In the genomic region with DNA sequence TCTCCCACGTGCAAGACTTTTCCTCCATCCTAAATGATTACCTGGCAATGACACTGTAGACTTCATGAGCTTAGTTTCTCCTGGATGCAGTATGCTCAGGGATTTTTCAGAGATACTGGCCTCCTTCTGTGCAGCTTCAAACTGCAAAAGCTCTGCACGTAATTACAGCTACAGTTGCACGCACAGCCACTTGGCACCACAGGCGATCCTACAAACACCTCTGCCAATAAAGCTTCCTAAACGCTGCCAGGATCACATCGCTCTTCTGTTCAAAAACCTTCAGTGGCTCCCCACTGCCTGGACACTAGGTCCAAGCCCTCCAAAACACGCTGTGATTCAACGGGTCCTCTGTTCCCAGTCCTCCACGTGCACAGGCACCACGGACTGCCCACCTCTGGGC, we compare ENCODE assay signal across 21 cellular contexts. TPM values are rescaled to one million over a fixed set of nuclear protein-coding genes. Genes with fewer than 3 reads are reported as not detected.
A peak's percentile ranks its signal among the peaks of the same experiment; 100 is the strongest.
DNase-seq lines count a peak whose midpoint lies in the region; ATAC-seq and TF ChIP-seq lines count a peak whose summit lies in the region.
"Had no signal": no experiment of that assay in that cellular context is flagged by ENCODE, and none has a peak within 500 bp of the region (broad histone marks: within the 10 kb centered on the region; RNA-seq: fewer than 3 reads in every experiment).

No MANE protein-coding gene starts in this region.

- dilution Hi-C loops in IMR-90 (cut with HindIII; ENCODE audit: low sequenced_read_pairs, unreplicated experiment), result no loop called here

- H4K5ac ChIP-seq in IMR-90 (ENCODE audit: low read depth, low read length), result no peak overlapping the region

- H2BK5ac ChIP-seq in IMR-90 (ENCODE audit: low read depth, low read length, poor library complexity, severe bottlenecking), result no peak overlapping the region

- H3K14ac ChIP-seq in IMR-90 (replicated peaks; ENCODE audit: low read depth, low read length), result no peak overlapping the region

- no peak overlapping the region for H3K27ac ChIP-seq in IMR-90 (ENCODE audit: insufficient read depth, low read length)
- H3K27ac ChIP-seq: HL-60, SJCRH30 had no signal

- no peaks in the 10 kb centered on the region; the same call in 1 of the 2 replicates for H3K27me3 ChIP-seq in IMR-90 (ENCODE audit: control insufficient read depth, insufficient read depth, low read length)
- H3K27me3 ChIP-seq: SJCRH30 had no signal

- H3K36me3 Mint-ChIP-seq in activated T-cell treated with anti-CD3 and anti-CD28 coated beads, Interleukin-2, amount 50 U/mL, for 24 hours (ENCODE audit: low read depth), result peaks cover 27% of the 10 kb centered on the region
- peaks cover 41% of the 10 kb centered on the region for H3K36me3 Mint-ChIP-seq in activated T-cell treated with anti-CD3 and anti-CD28 coated beads, Interleukin-2, amount 50 U/mL, for 4 hours (ENCODE audit: insufficient read depth)

- H3K4me3 Mint-ChIP-seq in activated T-cell treated with anti-CD3 and anti-CD28 coated beads, Interleukin-2, amount 50 U/mL, for 24 hours, result no peak overlapping the region
- no peak overlapping the region for H3K4me3 Mint-ChIP-seq in activated T-cell treated with anti-CD3 and anti-CD28 coated beads, Interleukin-2, amount 50 U/mL, for 4 hours
- H3K4me3 Mint-ChIP-seq: CD8-positive, alpha-beta memory T cell had no signal

- no peaks in the 10 kb centered on the region for H3K79me1 ChIP-seq in IMR-90 (ENCODE audit: low read depth in 1 of 2, low read length in 2 of 2)

- H3K27ac Mint-ChIP-seq in activated T-cell treated with anti-CD3 and anti-CD28 coated beads, Interleukin-2, amount 50 U/mL, for 24 hours, result peak overlapping the region; percentile 53

- POLR2A ChIA-PET in IMR-90 (lab: Charles Lee; ENCODE audit: unreplicated experiment), result no interaction called here
- POLR2A ChIA-PET in GM10248 (lab: Yijun Ruan, JAX), result no interaction called here

- CTCF ChIA-PET in IMR-90 (lab: Yijun Ruan, JAX) (no interaction called here), GM10248 (lab: Yijun Ruan, JAX) (interaction anchor here (0.7 to 1.3 kb wide), 2 partner anchors 216 to 278 kb away, joined by 3 to 4 read pairs; no protein-coding TSS in a partner anchor)

- no peak for DNase-seq in activated T-cell treated with anti-CD3 and anti-CD28 coated beads, Interleukin-2, amount 50 U/mL, for 24 hours
- no peak for DNase-seq in activated T-cell treated with anti-CD3 and anti-CD28 coated beads, Interleukin-2, amount 50 U/mL, for 4 hours
- DNase-seq in IMR-90 (no peak), medulla oblongata (ENCODE audit: extremely low spot score) (peak; percentile 24), posterior cingulate gyrus (peak in 6 of 10 donors; percentile 32 to 91 (median 47)), GM10248 (ENCODE audit: extremely low spot score) (no peak), Kasumi-1 (lab: John Stamatoyannopoulos, UW) (no peak), amniotic stem cell (lab: John Stamatoyannopoulos, UW) (no peak)
- DNase-seq: Calu3; CD8-positive, alpha-beta memory T cell; DMS153; KG1; NCI-H1092 treated with DMSO at 0.1 percent for 48 hours; NCI-H146; NCI-H2029; NCI-H2227 treated with DMSO at 0.1 percent for 48 hours; NCI-H510A; NCI-H748 treated with DMSO at 0.1 percent for 48 hours; SJCRH30 had no signal

- BruUV-seq in IMR-90 (replicated peaks; lab: Mats Ljungman, UMichigan), result no TSS peak

- H3K4me1 ChIP-seq in IMR-90 (ENCODE audit: control insufficient read depth, insufficient read depth, low read length), result no peaks in the 10 kb centered on the region
- H3K4me1 ChIP-seq: SJCRH30 had no signal

- no peaks in the 10 kb centered on the region for H3K9me3 ChIP-seq in IMR-90 (ENCODE audit: control insufficient read depth, insufficient read depth, low read length)
- H3K9me3 ChIP-seq: SJCRH30 had no signal

- H3K4me1 Mint-ChIP-seq in activated T-cell treated with anti-CD3 and anti-CD28 coated beads, Interleukin-2, amount 50 U/mL, for 24 hours (ENCODE audit: low read depth), result no peaks in the 10 kb centered on the region
- H3K4me1 Mint-ChIP-seq in activated T-cell treated with anti-CD3 and anti-CD28 coated beads, Interleukin-2, amount 50 U/mL, for 4 hours (ENCODE audit: low read depth), result no peaks in the 10 kb centered on the region

- intact Hi-C loops in IMR-90 (cut with micrococcal nuclease) (no loop called here), posterior cingulate gyrus (cut with DNase I) (no loop called here)

- no peak overlapping the region for H3K9ac ChIP-seq in IMR-90 (ENCODE audit: low read depth, low read length)

- H3K9me1 ChIP-seq in IMR-90 (ENCODE audit: insufficient read depth, low read length), result peaks cover 5% of the 10 kb centered on the region; the same call in 1 of the 2 replicates

- WGBS in IMR-90 (ENCODE audit: extremely low coverage in 2 of 2, insufficient read length in 1 of 2), 2 experiments, result 94% methylated on average over 5 of the region's 10 CpGs; no CpG with 5 or more reads in 1 of the 2 experiments

- H3K23ac ChIP-seq in IMR-90 (ENCODE audit: low read depth, low read length), result no peak overlapping the region

- in situ Hi-C loops in IMR-90 (cut with MboI; ENCODE audit: low sequenced_read_pairs), result no loop called here

- no peaks in the 10 kb centered on the region for H4K20me1 ChIP-seq in IMR-90 (ENCODE audit: insufficient read depth, low read length)

- H2BK20ac ChIP-seq in IMR-90 (ENCODE audit: low read depth, low read length), result no peak overlapping the region

- no peaks in the 10 kb centered on the region for H3K36me3 ChIP-seq in IMR-90 (ENCODE audit: control insufficient read depth, insufficient read depth, low read length)
- H3K36me3 ChIP-seq: SJCRH30 had no signal

- H3K4me2 ChIP-seq in IMR-90 (ENCODE audit: low read depth, low read length), result no peak overlapping the region

- no peak for TF ChIP-seq POLR2A in IMR-90 (IDR thresholded peaks at IDR 0.05; ENCODE audit: low read depth, low read length)

- no peak overlapping the region for H3K4ac ChIP-seq in IMR-90 (ENCODE audit: low read depth, low read length)

- ATAC-seq in activated T-cell treated with anti-CD3 and anti-CD28 coated beads, Interleukin-2, amount 50 U/mL, for 4 hours, result no peak
- no peak for ATAC-seq in IMR-90 (ENCODE audit: low read depth)
- ATAC-seq: HepG2 had no signal

- no peak overlapping the region for H2AK5ac ChIP-seq in IMR-90 (ENCODE audit: low read depth, low read length)

- no peak overlapping the region for H3K18ac ChIP-seq in IMR-90 (ENCODE audit: low read depth, low read length)

- H4K8ac ChIP-seq in IMR-90 (ENCODE audit: low read depth in 2 of 2, low read length in 2 of 2), result no peak overlapping the region

- TF ChIP-seq CTCF in IMR-90 (conservative IDR thresholded peaks at IDR 0.05; ENCODE audit: low read depth, low read length) (no peak), GM10248 (IDR thresholded peaks at IDR 0.05; ENCODE audit: control extremely low read depth, extremely low read depth, low read depth, missing control alignments) (no peak)

- H3K56ac ChIP-seq in IMR-90 (ENCODE audit: extremely low read depth, insufficient read depth, low read length), result no peak overlapping the region

- H3K27me3 Mint-ChIP-seq in activated T-cell treated with anti-CD3 and anti-CD28 coated beads, Interleukin-2, amount 50 U/mL, for 24 hours, result no peaks in the 10 kb centered on the region
- no peaks in the 10 kb centered on the region for H3K27me3 Mint-ChIP-seq in activated T-cell treated with anti-CD3 and anti-CD28 coated beads, Interleukin-2, amount 50 U/mL, for 4 hours (ENCODE audit: low read depth)
- H3K27me3 Mint-ChIP-seq: CD8-positive, alpha-beta memory T cell had no signal

- H3K9me3 Mint-ChIP-seq in activated T-cell treated with anti-CD3 and anti-CD28 coated beads, Interleukin-2, amount 50 U/mL, for 24 hours, result no peaks in the 10 kb centered on the region
- H3K9me3 Mint-ChIP-seq in activated T-cell treated with anti-CD3 and anti-CD28 coated beads, Interleukin-2, amount 50 U/mL, for 4 hours, result no peaks in the 10 kb centered on the region
- H3K9me3 Mint-ChIP-seq: CD8-positive, alpha-beta memory T cell had no signal

- H2BK120ac ChIP-seq in IMR-90 (ENCODE audit: low read depth, low read length), result no peak overlapping the region

- H2AFZ ChIP-seq in IMR-90 (replicated peaks; ENCODE audit: low read length, poor library complexity), result peak overlapping the region; percentile 63

- H4K91ac ChIP-seq in IMR-90 (ENCODE audit: insufficient read depth, low read depth, low read length), result no peak overlapping the region

- no peak for TF ChIP-seq RAD21 in IMR-90 (IDR thresholded peaks at IDR 0.05; ENCODE audit: low read length)

- H2BK15ac ChIP-seq in IMR-90 (ENCODE audit: low read depth, low read length), result no peak overlapping the region

- H3K4me3 ChIP-seq in IMR-90 (ENCODE audit: insufficient read depth, low read depth, low read length), result no peak overlapping the region
- H3K4me3 ChIP-seq: SJCRH30 had no signal

- no peak overlapping the region for H2AK9ac ChIP-seq in IMR-90 (replicated peaks; ENCODE audit: low read depth, low read length, poor library complexity)

TF ChIP-seq in IMR-90, 13 proteins besides CTCF, POLR2A, EP300 and RAD21:
- TF ChIP-seq NFE2L2 (IDR thresholded peaks at IDR 0.05; ENCODE audit: low read depth, low read length) (no peak), RFX5 (IDR thresholded peaks at IDR 0.05; ENCODE audit: low read depth, low read length) (no peak), BHLHE40 (IDR thresholded peaks at IDR 0.05; ENCODE audit: low read depth, low read length) (no peak), RCOR1 (IDR thresholded peaks at IDR 0.05; ENCODE audit: insufficient replicate concordance, low read length) (no peak), CHD1 (IDR thresholded peaks at IDR 0.05; ENCODE audit: low read depth, low read length) (no peak), MAFK (IDR thresholded peaks at IDR 0.05; ENCODE audit: low read depth, low read length) (no peak), MAZ (IDR thresholded peaks at IDR 0.05; ENCODE audit: borderline replicate concordance, low read depth, low read length) (no peak), MXI1 (IDR thresholded peaks at IDR 0.05; ENCODE audit: borderline replicate concordance, low read depth, low read length) (no peak)
- TF ChIP-seq, protein P1, sequence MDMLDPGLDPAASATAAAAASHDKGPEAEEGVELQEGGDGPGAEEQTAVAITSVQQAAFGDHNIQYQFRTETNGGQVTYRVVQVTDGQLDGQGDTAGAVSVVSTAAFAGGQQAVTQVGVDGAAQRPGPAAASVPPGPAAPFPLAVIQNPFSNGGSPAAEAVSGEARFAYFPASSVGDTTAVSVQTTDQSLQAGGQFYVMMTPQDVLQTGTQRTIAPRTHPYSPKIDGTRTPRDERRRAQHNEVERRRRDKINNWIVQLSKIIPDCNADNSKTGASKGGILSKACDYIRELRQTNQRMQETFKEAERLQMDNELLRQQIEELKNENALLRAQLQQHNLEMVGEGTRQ (IDR thresholded peaks at IDR 0.05; ENCODE audit: low read depth, low read length), result no peak

RNA-seq across cellular contexts. Expression of gene NUP210, which starts 49.5 kb away (rescaled TPM):
- 10 to 100 TPM; 80.3 to 83.4 (median 82.0) TPM for total RNA-seq in activated T-cell treated with anti-CD3 and anti-CD28 coated beads, Interleukin-2, amount 50 U/mL, for 4 hours
- total RNA-seq in IMR-90 (2012; rRNA removed), result under 0.01 TPM in 1 of 2 replicates, not detected in the other
- 0.03 and 0.04 TPM in 2 replicates for polyA plus RNA-seq in IMR-90 (2012; rRNA removed)
- 0.03 and 0.04 TPM in 2 replicates for polyA plus RNA-seq in IMR-90 (2012; cell fraction: cytosol; rRNA removed)
- 0.03 and 0.17 TPM in 2 replicates for polyA plus RNA-seq in IMR-90 (2012; cell fraction: nucleus; rRNA removed; ENCODE audit: low replicate concordance)

Comparison
In these comparisons a context has a peak if more than half of its experiments do, and no peak if none do; other contexts are left out.
1. DNase-seq: peak in medulla oblongata (single experiment) and posterior cingulate gyrus (6 of 10); none in activated T-cell treated with anti-CD3 and anti-CD28 coated beads, Interleukin-2, amount 50 U/mL, for 24 hours (single experiment), activated T-cell treated with anti-CD3 and anti-CD28 coated beads, Interleukin-2, amount 50 U/mL, for 4 hours (single experiment), IMR-90 (single experiment), GM10248 (single experiment), Kasumi-1 (0 of 2) and amniotic stem cell (single experiment).
2. RNA of gene NUP210, which starts 49.5 kb away (total RNA-seq): 80.3 to 83.4 TPM in activated T-cell treated with anti-CD3 and anti-CD28 coated beads, Interleukin-2, amount 50 U/mL, for 4 hours; under 0.01 TPM in IMR-90; every median in the first group is over 10 times any median in the second.